ENCODE assay signal across 7 cellular contexts in the genomic region with DNA sequence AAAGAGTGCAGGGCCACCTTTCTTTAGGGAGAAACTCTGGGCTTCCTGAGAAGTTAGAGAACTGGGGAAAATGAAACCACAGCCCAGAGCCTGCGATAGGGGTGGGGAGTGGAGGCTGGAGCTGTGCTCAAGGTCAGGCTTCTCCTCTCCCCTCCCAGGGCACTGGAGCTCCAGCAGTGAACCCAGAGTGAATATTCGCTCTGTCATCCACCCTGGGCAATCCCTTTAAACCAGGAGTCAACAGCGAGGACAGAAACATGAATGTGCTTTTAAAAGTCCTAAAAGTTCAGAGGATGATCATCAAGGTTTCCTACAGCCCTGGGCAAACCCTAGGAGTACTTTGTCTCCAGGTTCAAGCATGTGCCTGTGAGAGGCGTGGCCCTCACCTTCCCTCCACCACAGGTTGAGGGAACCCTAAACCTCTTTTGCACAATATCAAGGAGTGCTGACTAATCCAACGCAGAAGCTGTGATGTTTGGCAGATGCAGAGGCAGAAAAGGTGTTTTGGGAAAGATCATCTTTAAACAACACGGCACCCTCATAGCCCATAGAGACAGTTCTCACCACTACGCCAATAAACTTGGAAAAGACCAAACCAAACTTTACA.
DNase-seq lines count a peak whose midpoint lies in the region; ATAC-seq, FAIRE-seq and TF ChIP-seq lines count a peak whose summit lies in the region.
"Not testable (repeated sequence)": the region's sequence is repeated elsewhere in the genome, so short reads cannot be mapped to it uniquely, and the experiment has no call there.

No MANE protein-coding gene starts in this region.

- not testable (repeated sequence) for H3K79me2 ChIP-seq in MM.1S (ENCODE audit: low read length); HepG2 (ENCODE audit: insufficient read depth, low read length)

- CTCF ChIA-PET in HepG2 (lab: Yijun Ruan, JAX; ENCODE audit: low intra/inter-chr PET ratio, low total read pairs), result not testable (repeated sequence)

- intact Hi-C loops in HepG2 (cut with micrococcal nuclease; ENCODE audit: unreplicated experiment), result not testable (repeated sequence)

- 55% methylated on average over 6 of the region's 7 CpGs for WGBS in HepG2 (ENCODE audit: low lambda C conversion rate)

- POLR2A ChIA-PET in HepG2 (lab: Yijun Ruan, JAX), result not testable (repeated sequence)

- in situ Hi-C loops in HepG2 (cut with HindIII; ENCODE audit: extremely low pct_ligation_motif_present, low pct_unique_long_range_greater_than_20kb), result not testable (repeated sequence)

- H3K4me1 ChIP-seq in BLaER1 treated with 17β-estradiol and CSF1 and Interleukin-3, amounts not matched to agents 10 nM and 100 nM, result peaks cover 5 to 20% (median 9%) of the 10 kb centered on the region in 10 experiments; a peak in 16 of 20 replicates
- H3K4me1 ChIP-seq in MM.1S (ENCODE audit: low read length); RWPE2 (ENCODE audit: insufficient read depth, poor library complexity, severe bottlenecking); HepG2 (ENCODE audit: insufficient read depth, low read length): not testable (repeated sequence)

- not testable (repeated sequence) for BruUV-seq in HepG2 (replicated peaks; lab: Mats Ljungman, UMichigan)

- ATAC-seq in RWPE2 (ENCODE audit: low read depth), result peak; percentile 74; the same call in 2 of the 3 replicates
- peak; percentile 75 for ATAC-seq in HepG2

- not testable (repeated sequence) for H4K20me1 ChIP-seq in BLaER1 treated with 17β-estradiol and CSF1 and Interleukin-3, amounts not matched to agents 10 nM and 100 nM; MM.1S (ENCODE audit: insufficient read depth, low read length); HepG2 (ENCODE audit: insufficient read depth, low read length)

- TF ChIP-seq CTCF in GM12865 (IDR thresholded peaks at IDR 0.05; ENCODE audit: insufficient read depth, low read depth, low read length, missing control alignments); MM.1S (IDR thresholded peaks at IDR 0.05; ENCODE audit: low read length); RWPE2 (IDR thresholded peaks at IDR 0.05; ENCODE audit: poor library complexity, severe bottlenecking); bronchial epithelial cell (IDR thresholded peaks at IDR 0.05; ENCODE audit: insufficient read depth, low read length, severe bottlenecking); HepG2 (CRISPR knock-in tag; IDR thresholded peaks at IDR 0.05): not testable (repeated sequence)

- not testable (repeated sequence) for H3K27ac ChIP-seq in BLaER1 treated with 17β-estradiol and CSF1 and Interleukin-3, amounts not matched to agents 10 nM and 100 nM; RWPE2 (ENCODE audit: poor library complexity, severe bottlenecking); HepG2 (ENCODE audit: extremely low read length, insufficient read depth, low read length)
- peak overlapping the region; percentile 31; the same call in 1 of the 2 replicates for H3K27ac ChIP-seq in MM.1S (ENCODE audit: low read length)

- not testable (repeated sequence) for H3K9me3 ChIP-seq in BLaER1 treated with 17β-estradiol and CSF1 and Interleukin-3, amounts not matched to agents 10 nM and 100 nM (replicated peaks in 1 of 11); MM.1S (replicated peaks; ENCODE audit: insufficient read depth, low read length); RWPE2 (ENCODE audit: severe bottlenecking); HepG2 (ENCODE audit: low read length)

- DNase-seq in GM12865 (ENCODE audit: low read depth); RWPE2 (ENCODE audit: low spot score); HepG2 (ENCODE audit: low spot score): not testable (repeated sequence)
- DNase-seq in MM.1S (peak; percentile 7), UCSD-AML1 (lab: John Stamatoyannopoulos, UW; ENCODE audit: unreplicated experiment) (peak; percentile 39), bronchial epithelial cell (ENCODE audit: low read depth) (peak; percentile 4)

- H3K9ac ChIP-seq in BLaER1 treated with 17β-estradiol and CSF1 and Interleukin-3, amounts not matched to agents 10 nM and 100 nM; HepG2 (ENCODE audit: insufficient read depth, low read depth, low read length): not testable (repeated sequence)
- peak overlapping the region; percentile 50; the same call in 1 of the 2 replicates for H3K9ac ChIP-seq in MM.1S (ENCODE audit: low read length)

- H3F3A ChIP-seq in MM.1S (ENCODE audit: insufficient read depth, low read length), result not testable (repeated sequence)

- peak overlapping the region in 9 of 11 experiments; percentile 26 to 71 (median 56); a peak in 14 of 22 replicates for H3K4me2 ChIP-seq in BLaER1 treated with 17β-estradiol and CSF1 and Interleukin-3, amounts not matched to agents 10 nM and 100 nM
- H3K4me2 ChIP-seq in MM.1S (ENCODE audit: low read depth, low read length) (peak overlapping the region; percentile 84; the same call in 1 of the 2 replicates), HepG2 (ENCODE audit: low read depth, low read length) (peak overlapping the region; percentile 42; the same call in 1 of the 2 replicates)

- H3K4me3 ChIP-seq in BLaER1 treated with 17β-estradiol and CSF1 and Interleukin-3, amounts not matched to agents 10 nM and 100 nM; RWPE2 (ENCODE audit: severe bottlenecking); bronchial epithelial cell (ENCODE audit: low read depth, low read length): not testable (repeated sequence)
- peak overlapping the region; percentile 18; the same call in 1 of the 2 replicates for H3K4me3 ChIP-seq in GM12865 (ENCODE audit: low read depth, low read length)
- H3K4me3 ChIP-seq in MM.1S (ENCODE audit: low read length), result peak overlapping the region; percentile 41
- H3K4me3 ChIP-seq in HepG2 (replicated peaks in 1 of 3; ENCODE audit: insufficient read depth in 1 of 3, low read depth in 2 of 3, low read length in 3 of 3), result peak overlapping the region in 1 of 3 experiments; percentile 23; a peak in 1 of 6 replicates

- H3K27me3 ChIP-seq in BLaER1 treated with 17β-estradiol and CSF1 and Interleukin-3, amounts not matched to agents 10 nM and 100 nM; MM.1S (replicated peaks; ENCODE audit: insufficient read depth, low read length); RWPE2 (ENCODE audit: insufficient read depth, poor library complexity, severe bottlenecking); bronchial epithelial cell (ENCODE audit: control insufficient read depth, insufficient read depth, low read length); HepG2 (ENCODE audit: control insufficient read depth in 1 of 2, insufficient read depth in 2 of 2, low read length in 2 of 2): not testable (repeated sequence)

- not testable (repeated sequence) for TF ChIP-seq EP300 in HepG2 (IDR thresholded peaks at IDR 0.05; ENCODE audit: low read depth in 2 of 2, low read length in 2 of 2); HepG2 (CRISPR knock-in tag; IDR thresholded peaks at IDR 0.05; ENCODE audit: borderline replicate concordance)

- not testable (repeated sequence) for H3K36me3 ChIP-seq in BLaER1 treated with 17β-estradiol and CSF1 and Interleukin-3, amounts not matched to agents 10 nM and 100 nM; MM.1S (replicated peaks; ENCODE audit: insufficient read depth, low read length); RWPE2 (ENCODE audit: low read depth); bronchial epithelial cell (ENCODE audit: control insufficient read depth, insufficient read depth, low read length); HepG2 (replicated peaks in 1 of 2; ENCODE audit: control insufficient read depth in 1 of 2, insufficient read depth in 2 of 2, low read length in 2 of 2)

- TF ChIP-seq RAD21 in HepG2 (CRISPR knock-in tag; IDR thresholded peaks at IDR 0.05), result not testable (repeated sequence)

- peak; percentile 90 for FAIRE-seq in bronchial epithelial cell (lab: Jason Lieb, UNC)
- peak; percentile 18 for FAIRE-seq in HepG2 (lab: Jason Lieb, UNC)

- not testable (repeated sequence) for TF ChIP-seq POLR2A in HepG2 (IDR thresholded peaks at IDR 0.05; ENCODE audit: insufficient read depth in 1 of 2, low read depth in 2 of 2, low read length in 2 of 2)

- not testable (repeated sequence) for H3K9me2 ChIP-seq in MM.1S (replicated peaks; ENCODE audit: insufficient read depth, low read length)

- peak overlapping the region; percentile 74; the same call in 1 of the 2 replicates for H2AFZ ChIP-seq in MM.1S (ENCODE audit: low read length)
- not testable (repeated sequence) for H2AFZ ChIP-seq in HepG2 (ENCODE audit: low read length)
